10 cellular contexts compared by ENCODE assay signal in the genomic region with DNA sequence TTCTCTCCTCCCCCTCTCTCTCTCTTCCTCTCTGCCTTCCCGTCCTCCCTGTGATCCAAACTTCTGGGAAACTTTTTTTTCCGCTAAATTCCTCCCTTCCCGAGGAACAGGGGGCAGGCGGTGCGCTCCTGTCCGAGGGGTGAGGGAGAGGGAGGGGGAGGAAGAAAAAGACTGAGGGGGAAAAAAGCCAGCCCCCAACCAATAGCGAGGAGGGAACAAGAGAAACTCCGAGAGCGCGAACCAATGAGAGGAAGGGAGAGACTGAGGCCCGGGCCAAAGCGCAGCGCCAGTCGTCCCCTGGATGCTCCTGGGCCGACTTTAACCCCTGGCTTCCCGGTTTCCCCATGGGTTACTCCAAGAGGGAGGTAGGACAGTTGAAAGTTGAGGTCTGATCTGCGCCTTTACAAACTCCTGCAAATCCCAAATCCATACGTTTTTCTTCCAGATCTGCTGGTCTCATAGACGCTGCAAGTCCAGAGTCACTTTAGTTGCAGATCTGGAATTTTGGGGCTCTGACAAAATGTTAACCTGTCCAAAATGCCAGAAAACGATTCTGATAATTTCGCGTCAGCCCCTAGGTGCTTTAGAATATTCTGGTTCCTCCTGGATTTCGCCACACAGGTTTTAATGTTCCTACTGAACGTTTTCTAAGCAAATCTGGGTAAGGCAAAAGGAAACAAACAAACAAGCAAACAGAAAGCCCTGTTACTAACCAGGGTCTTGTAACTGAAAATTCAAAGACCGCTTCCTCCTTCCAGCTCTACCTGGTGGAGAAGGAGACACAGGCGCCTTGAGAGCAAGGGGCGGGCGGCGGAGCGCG. TPM values are rescaled to one million over a fixed set of nuclear protein-coding genes. Genes with fewer than 3 reads are reported as not detected.
A peak's percentile ranks its signal among the peaks of the same experiment; 100 is the strongest.
DNase-seq lines count a peak whose midpoint lies in the region; ATAC-seq and TF ChIP-seq lines count a peak whose summit lies in the region.
"Had no signal": no experiment of that assay in that cellular context is flagged by ENCODE, and none has a peak within 500 bp of the region (broad histone marks: within the 10 kb centered on the region; RNA-seq: fewer than 3 reads in every experiment).

A gene (minus strand): TSS at position 158 of the 820 bp plus-strand sequence. CDS start 548 bp downstream, outside the sequence.

- peaks cover 24 to 46% (median 34%) of the 10 kb centered on the region in 4 donors for H3K4me1 Mint-ChIP-seq in naive thymus-derived CD8-positive, alpha-beta T cell

- peaks cover 0 to 28% (median 13%) of the 10 kb centered on the region in 9 donors for H3K9me3 Mint-ChIP-seq in naive thymus-derived CD8-positive, alpha-beta T cell

- H3K36me3 Mint-ChIP-seq in naive thymus-derived CD8-positive, alpha-beta T cell: peaks cover 0 to 24% (median 17%) of the 10 kb centered on the region in 3 donors

- peaks cover 100% of the 10 kb centered on the region for H3K27me3 ChIP-seq in cardiac muscle cell

- H3K27ac ChIP-seq in cardiac muscle cell: no peak within 1 kb of the TSS

- peaks cover 51 to 98% (median 83%) of the 10 kb centered on the region in 5 donors for H3K27me3 Mint-ChIP-seq in naive thymus-derived CD8-positive, alpha-beta T cell

- ATAC-seq in naive thymus-derived CD8-positive, alpha-beta T cell: no peak
- no peak for ATAC-seq in HG02623 (IDR thresholded peaks at IDR 0.05; ENCODE audit: unreplicated experiment)

- peaks cover 15% of the 10 kb centered on the region for H3K4me1 ChIP-seq in cardiac muscle cell (ENCODE audit: low read depth)

- TF ChIP-seq CTCF in cardiac muscle cell (IDR thresholded peaks at IDR 0.05; ENCODE audit: low read depth, low read length): no peak

- intact Hi-C loops in cardiac septum (cut with DNase I): no loop called here

- peak within 1 kb of the TSS in 1 of 10 donors; percentile 79 for H3K27ac Mint-ChIP-seq in naive thymus-derived CD8-positive, alpha-beta T cell

- DNase-seq in cardiac muscle cell (ENCODE audit: low read depth in 1 of 2, low spot score in 1 of 2) (no peak), cardiac septum (ENCODE audit: low spot score) (no peak), epidermal melanocyte (ENCODE audit: insufficient read length, low spot score) (peak; percentile 72), NCI-H748 treated with DMSO at 0.1 percent for 48 hours (lab: John Stamatoyannopoulos, UW) (no peak), SIG-M5 (lab: John Stamatoyannopoulos, UW) (no peak)
- DNase-seq in naive thymus-derived CD8-positive, alpha-beta T cell: no peak
- DNase-seq in activated CD4-positive, CD25-positive, alpha-beta regulatory T cell treated with anti-CD3 and anti-CD28 coated beads, Interleukin-2, amount 50 U/mL, for 72 hours: no peak
- DNase-seq: activated CD8-positive, alpha-beta memory T cell treated with anti-CD3 and anti-CD28 coated beads, Interleukin-2, amount 50 U/mL, for 48 hours; NCI-H2081 had no signal

- POLR2A ChIA-PET in naive thymus-derived CD8-positive, alpha-beta T cell (lab: Charles Lee): no interaction called here

- H3K36me3 ChIP-seq in cardiac muscle cell: no peaks in the 10 kb centered on the region

- no peaks in the 10 kb centered on the region for H3K9me3 ChIP-seq in cardiac muscle cell (ENCODE audit: low read depth)

- peak within 1 kb of the TSS; percentile 19 for H3K4me3 ChIP-seq in cardiac muscle cell

- peak within 1 kb of the TSS in 9 of 10 donors; percentile 18 to 77 (median 65) for H3K4me3 Mint-ChIP-seq in naive thymus-derived CD8-positive, alpha-beta T cell

RNA-seq across cellular contexts. Expression of the gene that starts here (rescaled TPM):
- total RNA-seq in cardiac muscle cell (not detected in 2 replicates), cardiac septum (1.1 TPM)
- not detected in 2 replicates for polyA plus RNA-seq in cardiac muscle cell
- total RNA-seq in naive thymus-derived CD8-positive, alpha-beta T cell: not detected
- polyA plus RNA-seq in naive thymus-derived CD8-positive, alpha-beta T cell: not detected
